In the genomic region with DNA sequence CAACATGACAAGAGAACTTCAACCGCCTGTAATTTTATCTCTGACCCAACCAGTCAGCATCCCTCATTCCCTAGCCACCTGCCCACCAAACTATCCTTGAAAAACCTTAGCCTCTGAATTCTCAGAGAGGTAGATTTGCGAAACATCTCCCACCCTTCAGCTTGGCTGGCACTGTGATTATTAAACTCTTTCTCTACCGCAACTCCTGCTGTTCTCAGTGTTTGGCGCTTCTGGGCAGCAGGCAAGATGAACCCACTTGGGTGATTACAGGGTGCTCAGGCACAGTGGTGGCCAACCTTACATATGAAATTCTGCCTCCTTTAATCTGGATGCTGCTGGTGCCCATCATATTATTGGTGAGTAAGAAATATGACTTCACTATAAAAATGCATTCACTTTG, we compare ENCODE assay signal across 25 cellular contexts. TPM values are rescaled to one million over a fixed set of nuclear protein-coding genes. Genes with fewer than 3 reads are reported as not detected.
"Had no signal": no experiment of that assay in that cellular context is flagged by ENCODE, and none has a peak within 500 bp of the region (broad histone marks: within the 10 kb centered on the region; RNA-seq: fewer than 3 reads in every experiment).

No MANE protein-coding gene starts in this region.

- H3K27me3 ChIP-seq: neural progenitor cell, ovary, right lobe of liver, sigmoid colon, stomach, thyroid gland, tibial nerve, upper lobe of left lung, vagina had no signal

- H3K9me3 ChIP-seq: ovary, thyroid gland had no signal

- H3K4me3 ChIP-seq: neural progenitor cell, ovary, psoas muscle, right lobe of liver, sigmoid colon, stomach, thoracic aorta, thyroid gland, tibial nerve, upper lobe of left lung, vagina had no signal

- H3K4me1 ChIP-seq: parathyroid adenoma, psoas muscle, right lobe of liver, sigmoid colon, stomach, thyroid gland, tibial nerve, upper lobe of left lung, vagina had no signal

- H3K36me3 ChIP-seq: neural progenitor cell, ovary, right lobe of liver, sigmoid colon, stomach, thoracic aorta, thyroid gland, tibial nerve, upper lobe of left lung, vagina had no signal

- H3K27ac ChIP-seq: neural progenitor cell, ovary, parathyroid adenoma, psoas muscle, right lobe of liver, sigmoid colon, stomach, thoracic aorta, thyroid gland, tibial nerve, upper lobe of left lung, vagina had no signal

- H3K9ac ChIP-seq: neural progenitor cell, parathyroid adenoma had no signal

- DNase-seq: occipital lobe; ovary; posterior cingulate gyrus; psoas muscle; right cardiac atrium; right lobe of liver; sigmoid colon; small intestine; stimulated activated CD4-positive, alpha-beta T cell treated with anti-CD3 and anti-CD28 coated beads, Interleukin-15, amount 100 ng/mL, for 24 hours; stimulated activated CD4-positive, alpha-beta T cell treated with anti-CD3 and anti-CD28 coated beads, Interleukin-2, amount 100 ng/mL, for 24 hours; stimulated activated CD4-positive, alpha-beta T cell treated with anti-CD3 and anti-CD28 coated beads, Interleukin-2, amount 100 ng/mL, for 48 hours; stimulated activated CD4-positive, alpha-beta T cell treated with anti-CD3 and anti-CD28 coated beads, Interleukin-4, amount 100 ng/mL, for 24 hours; stimulated activated naive B cell treated with anti-CD40 and anti-IgM and Interleukin-4, amounts not matched to agents 10 μg/mL and 1 μg/mL and 100 μg/mL, for 72 hours; stimulated activated naive CD4-positive, alpha-beta T cell treated with Interleukin-2 at 50 U/mL for 16 hours; stomach; thyroid gland; trophoblast cell; upper lobe of left lung had no signal

RNA-seq across cellular contexts. Expression of gene CCDC190, which starts 22.1 kb away (rescaled TPM):
- total RNA-seq: ovary, psoas muscle, renal cortical epithelial cell, right lobe of liver, sigmoid colon, subcutaneous adipose tissue, vagina had no signal
